In the genomic region with DNA sequence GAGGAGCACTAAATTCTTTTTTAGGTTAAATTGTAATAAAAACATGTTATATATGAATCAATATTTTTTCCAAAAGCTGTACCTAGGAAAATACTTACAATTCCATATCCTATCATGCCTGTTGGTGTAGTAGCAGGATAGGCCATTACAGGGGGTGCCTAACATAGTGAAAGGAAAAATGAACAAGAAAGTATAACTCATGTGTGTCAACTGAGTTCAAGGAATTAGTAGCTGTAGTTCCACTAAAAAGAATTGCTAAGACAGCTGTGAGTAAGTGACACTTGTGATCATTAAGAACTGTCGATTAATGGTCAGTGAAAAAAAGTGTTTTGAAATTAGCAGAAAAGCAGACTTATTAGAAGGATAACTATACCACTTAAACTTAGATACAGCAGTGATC, we compare ENCODE assay signal across 18 cellular contexts.
A peak's percentile ranks its signal among the peaks of the same experiment; 100 is the strongest.
DNase-seq lines count a peak whose midpoint lies in the region; ATAC-seq and TF ChIP-seq lines count a peak whose summit lies in the region.
"Had no signal": no experiment of that assay in that cellular context is flagged by ENCODE, and none has a peak within 500 bp of the region (broad histone marks: within the 10 kb centered on the region; RNA-seq: fewer than 3 reads in every experiment).

No MANE protein-coding gene starts in this region.

- peaks cover 78% of the 10 kb centered on the region for H3K36me3 ChIP-seq in left ventricle myocardium inferior
- peaks cover 38 to 63% (median 56%) of the 10 kb centered on the region in 5 donors for H3K36me3 ChIP-seq in subcutaneous abdominal adipose tissue (ENCODE audit: control insufficient read depth in 5 of 5, insufficient read depth in 5 of 5, low read length in 5 of 5)

- H3K27me3 ChIP-seq in left ventricle myocardium inferior (ENCODE audit: low read depth) (no peaks in the 10 kb centered on the region), subcutaneous abdominal adipose tissue (ENCODE audit: control insufficient read depth in 5 of 5, insufficient read depth in 4 of 5, low read length in 5 of 5) (no peaks in the 10 kb centered on the region)
- H3K27me3 ChIP-seq: BLaER1 treated with 17β-estradiol and CSF1 and Interleukin-3, amounts not matched to agents 10 nM and 100 nM had no signal

- no peak for DNase-seq in left ventricle myocardium inferior
- DNase-seq in Right ventricle myocardium inferior (ENCODE audit: missing footprints): no peak
- DNase-seq in natural killer cell: no peak
- DNase-seq in activated CD8-positive, alpha-beta T cell treated with anti-CD3 and anti-CD28 coated beads for 36 hours: no peak
- no peak for DNase-seq in DMS114 treated with DMSO at 0.1 percent for 48 hours (lab: John Stamatoyannopoulos, UW; ENCODE audit: unreplicated experiment)
- DNase-seq: Calu3; CD8-positive, alpha-beta T cell; DMS53; DND-41; EL; GOT3; H9 had no signal

- H3K9ac ChIP-seq in subcutaneous abdominal adipose tissue (ENCODE audit: low read length in 5 of 5): peak overlapping the region in 1 of 5 donors; percentile 15
- H3K9ac ChIP-seq: BLaER1 treated with 17β-estradiol and CSF1 and Interleukin-3, amounts not matched to agents 10 nM and 100 nM had no signal

- ATAC-seq in Right ventricle myocardium inferior (no peak), natural killer cell (no peak), GM18873 (IDR thresholded peaks at IDR 0.05; ENCODE audit: low FRiP score, unreplicated experiment) (no peak)
- ATAC-seq in activated CD8-positive, alpha-beta T cell treated with anti-CD3 and anti-CD28 coated beads for 36 hours: no peak
- ATAC-seq: CD8-positive, alpha-beta T cell; GM12878 had no signal

- intact Hi-C loops in left ventricle myocardium inferior (cut with micrococcal nuclease) (no loop called here), Right ventricle myocardium inferior (cut with DNase I) (no loop called here), natural killer cell (cut with micrococcal nuclease) (no loop called here)
- intact Hi-C loops in activated CD8-positive, alpha-beta T cell treated with anti-CD3 and anti-CD28 coated beads for 36 hours (cut with micrococcal nuclease): no loop called here

- H3K4me3 ChIP-seq in left ventricle myocardium inferior (no peak overlapping the region), subcutaneous abdominal adipose tissue (ENCODE audit: low read depth in 1 of 5, low read length in 5 of 5) (no peak overlapping the region)
- H3K4me3 ChIP-seq: BLaER1 treated with 17β-estradiol and CSF1 and Interleukin-3, amounts not matched to agents 10 nM and 100 nM; GM12878 had no signal

- peak overlapping the region; percentile 35 to 68 for H3K27ac Mint-ChIP-seq in natural killer cell
- H3K27ac Mint-ChIP-seq in activated CD8-positive, alpha-beta T cell treated with anti-CD3 and anti-CD28 coated beads for 36 hours: no peak overlapping the region
- H3K27ac Mint-ChIP-seq: B cell; CD8-positive, alpha-beta T cell; H9 had no signal

- H3K9me3 Mint-ChIP-seq in natural killer cell: no peaks in the 10 kb centered on the region
- no peaks in the 10 kb centered on the region for H3K9me3 Mint-ChIP-seq in activated CD8-positive, alpha-beta T cell treated with anti-CD3 and anti-CD28 coated beads for 36 hours
- H3K9me3 Mint-ChIP-seq: CD8-positive, alpha-beta T cell; H9; IgD-negative memory B cell had no signal

- peak overlapping the region; percentile 45 for H3K27ac ChIP-seq in left ventricle myocardium inferior (replicated peaks)
- peak overlapping the region; percentile 49 for H3K27ac ChIP-seq in subcutaneous abdominal adipose tissue (ENCODE audit: low read depth, low read length)
- H3K27ac ChIP-seq: BLaER1 treated with 17β-estradiol and CSF1 and Interleukin-3, amounts not matched to agents 10 nM and 100 nM had no signal

- H3K9me3 ChIP-seq in left ventricle myocardium inferior (replicated peaks): no peaks in the 10 kb centered on the region
- no peaks in the 10 kb centered on the region for H3K9me3 ChIP-seq in subcutaneous abdominal adipose tissue (ENCODE audit: control insufficient read depth in 5 of 5, low read length in 5 of 5)
- H3K9me3 ChIP-seq: BLaER1 treated with 17β-estradiol and CSF1 and Interleukin-3, amounts not matched to agents 10 nM and 100 nM had no signal

- no peak for TF ChIP-seq CTCF in left ventricle myocardium inferior (IDR thresholded peaks at IDR 0.05; ENCODE audit: borderline replicate concordance)
- TF ChIP-seq CTCF in natural killer cell (IDR thresholded peaks at IDR 0.05): no peak
- TF ChIP-seq CTCF in activated CD8-positive, alpha-beta T cell treated with anti-CD3 and anti-CD28 coated beads for 36 hours (IDR thresholded peaks at IDR 0.05): no peak

- H3K36me3 Mint-ChIP-seq in natural killer cell: peaks cover 13% of the 10 kb centered on the region
- H3K36me3 Mint-ChIP-seq in activated CD8-positive, alpha-beta T cell treated with anti-CD3 and anti-CD28 coated beads for 36 hours (ENCODE audit: low read depth): peaks cover 45% of the 10 kb centered on the region

- POLR2A ChIA-PET in activated CD8-positive, alpha-beta T cell treated with anti-CD3 and anti-CD28 coated beads for 36 hours (lab: Charles Lee): interaction anchor here (0.7 kb wide), 1 partner anchor 367 kb away, joined by 4 read pairs; no protein-coding TSS in a partner anchor

- H3K27me3 Mint-ChIP-seq in natural killer cell (ENCODE audit: low read depth in 2 of 2): no peaks in the 10 kb centered on the region
- no peaks in the 10 kb centered on the region for H3K27me3 Mint-ChIP-seq in activated CD8-positive, alpha-beta T cell treated with anti-CD3 and anti-CD28 coated beads for 36 hours
- H3K27me3 Mint-ChIP-seq: B cell, IgD-negative memory B cell had no signal

- H3K4me1 Mint-ChIP-seq in natural killer cell: peaks cover 19 to 21% of the 10 kb centered on the region in 2 donors
- peaks cover 10% of the 10 kb centered on the region for H3K4me1 Mint-ChIP-seq in activated CD8-positive, alpha-beta T cell treated with anti-CD3 and anti-CD28 coated beads for 36 hours (ENCODE audit: low read depth)
- H3K4me1 Mint-ChIP-seq: B cell, H9, IgD-negative memory B cell had no signal

- no peak overlapping the region for H3K4me3 Mint-ChIP-seq in natural killer cell
- no peak overlapping the region for H3K4me3 Mint-ChIP-seq in activated CD8-positive, alpha-beta T cell treated with anti-CD3 and anti-CD28 coated beads for 36 hours
- H3K4me3 Mint-ChIP-seq: B cell; CD8-positive, alpha-beta T cell; H9; IgD-negative memory B cell had no signal

- CTCF ChIA-PET in activated CD8-positive, alpha-beta T cell treated with anti-CD3 and anti-CD28 coated beads for 36 hours (lab: Charles Lee): interaction anchor here (0.7 to 1.2 kb wide), 3 partner anchors 15 to 217 kb away, joined by 3 to 4 read pairs (median 3); no protein-coding TSS in a partner anchor

- H3K4me1 ChIP-seq in left ventricle myocardium inferior (peaks cover 38% of the 10 kb centered on the region), subcutaneous abdominal adipose tissue (ENCODE audit: control insufficient read depth in 5 of 5, insufficient read depth in 5 of 5, low read length in 5 of 5) (peaks cover 3 to 35% (median 17%) of the 10 kb centered on the region in 5 donors)
- H3K4me1 ChIP-seq: BLaER1 treated with 17β-estradiol and CSF1 and Interleukin-3, amounts not matched to agents 10 nM and 100 nM had no signal
